8 cellular contexts compared by ENCODE assay signal in the genomic region with DNA sequence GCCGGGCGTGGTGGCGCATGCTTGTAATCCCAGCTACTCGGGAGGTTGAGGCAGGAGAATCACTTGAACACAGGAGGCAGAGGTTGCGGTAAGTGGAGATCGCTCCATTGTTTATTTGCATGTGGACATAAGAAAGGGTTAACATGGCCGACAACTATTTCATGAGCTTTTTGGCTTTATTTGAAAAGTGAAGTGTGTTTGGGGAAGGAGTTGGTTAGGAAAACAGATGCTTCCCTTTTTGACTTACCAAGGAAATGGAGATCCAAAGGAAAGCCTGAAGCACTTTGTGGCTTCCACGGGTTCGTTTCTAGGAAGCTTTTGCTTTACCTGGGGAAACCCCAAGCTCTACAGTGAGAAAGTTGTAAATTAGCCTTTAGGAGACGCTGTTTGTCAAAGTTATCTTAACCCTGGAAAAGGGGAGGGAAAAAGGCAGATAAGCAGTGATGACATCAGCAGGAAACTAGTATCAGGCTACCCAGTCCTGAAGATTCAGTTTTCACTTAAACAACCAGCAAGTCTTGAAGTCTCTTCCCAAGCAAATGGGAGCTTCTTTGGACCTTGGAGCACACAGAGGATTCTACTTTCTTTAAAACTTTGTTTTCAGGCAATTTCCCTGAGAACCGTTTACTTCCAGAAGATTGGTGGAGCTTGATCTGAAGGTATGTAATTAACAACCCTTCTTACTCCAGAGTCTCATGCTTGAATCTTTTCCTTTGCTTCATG. TPM values are rescaled to one million over a fixed set of nuclear protein-coding genes. Genes with fewer than 3 reads are reported as not detected.
DNase-seq lines count a peak whose midpoint lies in the region; ATAC-seq and TF ChIP-seq lines count a peak whose summit lies in the region.

A gene with protein sequence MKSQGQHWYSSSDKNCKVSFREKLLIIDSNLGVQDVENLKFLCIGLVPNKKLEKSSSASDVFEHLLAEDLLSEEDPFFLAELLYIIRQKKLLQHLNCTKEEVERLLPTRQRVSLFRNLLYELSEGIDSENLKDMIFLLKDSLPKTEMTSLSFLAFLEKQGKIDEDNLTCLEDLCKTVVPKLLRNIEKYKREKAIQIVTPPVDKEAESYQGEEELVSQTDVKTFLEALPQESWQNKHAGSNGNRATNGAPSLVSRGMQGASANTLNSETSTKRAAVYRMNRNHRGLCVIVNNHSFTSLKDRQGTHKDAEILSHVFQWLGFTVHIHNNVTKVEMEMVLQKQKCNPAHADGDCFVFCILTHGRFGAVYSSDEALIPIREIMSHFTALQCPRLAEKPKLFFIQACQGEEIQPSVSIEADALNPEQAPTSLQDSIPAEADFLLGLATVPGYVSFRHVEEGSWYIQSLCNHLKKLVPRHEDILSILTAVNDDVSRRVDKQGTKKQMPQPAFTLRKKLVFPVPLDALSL (plus strand): TSS at position 492 of the 723 bp plus-strand sequence. CDS start 2,637 bp downstream, outside the sequence.

- in situ Hi-C loops in GM18951 (cut with MboI; ENCODE audit: low sequenced_read_pairs, unreplicated experiment) (loop anchor here (25.0 kb wide), 1 partner anchor 471 kb away; no protein-coding TSS in a partner anchor), Panc1 (cut with HindIII; ENCODE audit: low pct_unique_long_range_greater_than_20kb, low sequenced_read_pairs) (no loop called here)

- peak; percentile 48 for TF ChIP-seq CTCF in CD8-positive, alpha-beta T cell (IDR thresholded peaks at IDR 0.05)
- peak; percentile 46 for TF ChIP-seq CTCF in Panc1 (IDR thresholded peaks at IDR 0.05)

- peak within 1 kb of the TSS; percentile 57 for H3K4me3 ChIP-seq in CD8-positive, alpha-beta T cell (ENCODE audit: low read depth, low read length)
- H3K4me3 ChIP-seq in Panc1 (ENCODE audit: low read depth in 2 of 2, low read length in 2 of 2) = peak within 1 kb of the TSS in 1 of 2 experiments; percentile 42; a peak in 2 of 4 replicates

- H3K27me3 ChIP-seq in CD8-positive, alpha-beta T cell (ENCODE audit: insufficient read depth, low read length) = no peaks in the 10 kb centered on the region
- no peaks in the 10 kb centered on the region for H3K27me3 ChIP-seq in Panc1 (ENCODE audit: control insufficient read depth, insufficient read depth, low read length)

- peak in 3 of 7 experiments; percentile 17 to 23 (median 18) for DNase-seq in CD8-positive, alpha-beta T cell
- no peak for DNase-seq in Panc1 (ENCODE audit: low read depth, low spot score)
- DNase-seq in dermis blood vessel endothelial cell = peak; percentile 95
- peak; percentile 87 to 93 for DNase-seq in lung microvascular endothelial cell (ENCODE audit: low read depth in 2 of 2)
- no peak for DNase-seq in amniotic stem cell (lab: John Stamatoyannopoulos, UW)
- DNase-seq in NCI-H2081 treated with DMSO at 0.1 percent for 48 hours (lab: John Stamatoyannopoulos, UW) = no peak

- H3K27ac ChIP-seq in CD8-positive, alpha-beta T cell (ENCODE audit: low read depth, low read length) = peak within 1 kb of the TSS; percentile 58
- peak within 1 kb of the TSS; percentile 40; the same call in 1 of the 2 replicates for H3K27ac ChIP-seq in Panc1 (ENCODE audit: low read length)

- ATAC-seq in CD8-positive, alpha-beta T cell = peak; percentile 87
- ATAC-seq in HG03159 (IDR thresholded peaks at IDR 0.05; ENCODE audit: unreplicated experiment) (peak; percentile 47), Panc1 (peak; percentile 57)

- intact Hi-C loops in CD8-positive, alpha-beta T cell (cut with DNase I, micrococcal nuclease) = loop anchor here (1.0 to 5.0 kb wide), 8 partner anchors 30 to 852 kb away; a partner anchor contains a TSS
- intact Hi-C loops in Panc1 (cut with micrococcal nuclease; ENCODE audit: unreplicated experiment) = no loop called here

- peaks cover 30% of the 10 kb centered on the region for H3K36me3 Mint-ChIP-seq in CD8-positive, alpha-beta T cell

- no peaks in the 10 kb centered on the region for H3K9me3 ChIP-seq in CD8-positive, alpha-beta T cell (ENCODE audit: low read length)
- no peaks in the 10 kb centered on the region for H3K9me3 ChIP-seq in Panc1 (ENCODE audit: control insufficient read depth, insufficient read depth, low read depth, low read length)

- H3K36me3 ChIP-seq in CD8-positive, alpha-beta T cell (ENCODE audit: insufficient read depth, low read length) = no peaks in the 10 kb centered on the region
- no peaks in the 10 kb centered on the region for H3K36me3 ChIP-seq in Panc1 (ENCODE audit: control insufficient read depth, insufficient read depth, low read length)

- CTCF ChIA-PET in CD8-positive, alpha-beta T cell (lab: Charles Lee) = interaction anchor here (0.7 to 4.3 kb wide), 32 partner anchors 11 to 996 kb away, joined by 3 to 147 read pairs (median 4); a partner anchor contains a TSS
- CTCF ChIA-PET in Panc1 (lab: Charles Lee) = interaction anchor here (0.6 to 1.8 kb wide), 6 partner anchors 50 to 1220 kb away, joined by 3 to 12 read pairs (median 3); no protein-coding TSS in a partner anchor

- H3K27ac Mint-ChIP-seq in CD8-positive, alpha-beta T cell = peak within 1 kb of the TSS; percentile 95

- no TSS peak for BruUV-seq in Panc1 (replicated peaks; lab: Mats Ljungman, UMichigan)

- H3K4me3 Mint-ChIP-seq in CD8-positive, alpha-beta T cell = peak within 1 kb of the TSS; percentile 94

- H3K27me3 Mint-ChIP-seq in CD8-positive, alpha-beta T cell (ENCODE audit: low read depth) = no peaks in the 10 kb centered on the region

- H3K4me1 ChIP-seq in CD8-positive, alpha-beta T cell (ENCODE audit: insufficient read depth, low read length) = peaks cover 25% of the 10 kb centered on the region
- H3K4me1 ChIP-seq in Panc1 (ENCODE audit: control insufficient read depth, insufficient read depth, low read length) = no peaks in the 10 kb centered on the region; the same call in 1 of the 2 replicates

- POLR2A ChIA-PET in CD8-positive, alpha-beta T cell (lab: Charles Lee) = interaction anchor here (0.7 to 2.8 kb wide), 13 partner anchors 9 to 319 kb away, joined by 3 to 37 read pairs (median 4); a partner anchor contains a TSS
- POLR2A ChIA-PET in Panc1 (lab: Charles Lee) = interaction anchor here (0.6 kb wide), 1 partner anchor 277 kb away, joined by 4 read pairs; no protein-coding TSS in a partner anchor

- TF ChIP-seq POLR2A in GM18951 (IDR thresholded peaks at IDR 0.05; ENCODE audit: extremely low read depth, insufficient read depth, insufficient read length) = peak; percentile 44

- H3K9me3 Mint-ChIP-seq in CD8-positive, alpha-beta T cell = no peaks in the 10 kb centered on the region

- peaks cover 45% of the 10 kb centered on the region for H3K4me1 Mint-ChIP-seq in CD8-positive, alpha-beta T cell (ENCODE audit: low read depth)

RNA-seq across cellular contexts. Expression of the gene that starts here (rescaled TPM):
- total RNA-seq in CD8-positive, alpha-beta T cell = 10 to 100 TPM in 1 of 2 experiments, 1 to 10 TPM in 1; 9.8 to 10.4 TPM
- total RNA-seq in Panc1 (2021; ENCODE audit: unreplicated experiment) (0.87 TPM), dermis blood vessel endothelial cell (68.7 and 94.8 TPM in 2 replicates), lung microvascular endothelial cell (30.1 and 36.1 TPM in 2 replicates)
- 0.11 TPM for polyA plus RNA-seq in Panc1 (2012; ENCODE audit: insufficient read length)

Comparison
In these comparisons a context has a peak if more than half of its experiments do, and no peak if none do; other contexts are left out.
1. Peak in ATAC-seq and H3K27ac ChIP-seq in Panc1; RNA of the gene not detected or under 1 TPM.
2. DNase-seq: peak in dermis blood vessel endothelial cell (single experiment) and lung microvascular endothelial cell (2 of 2); none in Panc1 (single experiment), amniotic stem cell (single experiment) and NCI-H2081 treated with DMSO at 0.1 percent for 48 hours (single experiment).
3. Peak in every context shown above with its lines, with median percentiles within 50 percentile points of each other: ATAC-seq.